ENCODE assay signal across 1 cellular context in the genomic region with DNA sequence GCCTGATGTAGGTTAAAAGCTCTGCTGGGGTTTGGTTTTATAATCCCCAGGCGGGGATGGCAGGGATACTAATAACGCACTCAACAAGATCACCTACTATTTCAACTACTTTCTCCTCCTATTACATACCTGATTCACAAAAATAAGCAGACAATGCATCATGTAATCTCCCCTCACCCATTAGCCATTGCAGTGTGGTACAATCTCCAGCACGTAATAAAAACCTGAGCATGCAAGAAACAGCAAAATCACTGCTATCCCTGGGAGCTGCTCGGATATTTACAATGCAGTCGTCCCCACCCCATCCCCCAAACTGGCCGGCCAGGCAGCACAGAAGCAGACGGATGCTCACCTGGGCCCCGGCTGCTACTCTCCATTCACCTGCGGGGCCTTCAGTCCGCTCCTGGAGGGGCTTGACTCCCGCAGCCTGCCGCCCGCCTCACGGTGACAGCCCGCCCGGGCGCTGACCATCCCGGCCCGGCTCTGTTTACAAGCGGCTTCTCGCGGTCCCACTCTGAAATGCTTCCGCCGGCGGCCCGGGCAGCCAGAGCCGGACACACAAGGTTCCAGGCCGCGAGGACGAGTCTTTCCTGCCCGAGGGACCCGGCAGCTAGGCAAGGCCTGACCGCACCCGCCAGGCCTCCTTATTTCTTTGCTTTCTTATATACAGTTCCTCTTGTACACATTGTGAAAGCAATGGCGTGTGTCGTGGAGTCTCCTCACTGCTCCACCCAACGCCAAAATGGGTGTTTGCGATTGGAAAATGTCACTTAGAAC.
TF ChIP-seq lines count a peak whose summit lies in the region.

Gene PLEKHM3, minus strand, starts transcription at position 491 of the 777 bp plus-strand sequence. CDS start 23,888 bp downstream, outside the sequence.

TF ChIP-seq in K562, 482 proteins besides CTCF, POLR2A, EP300 and RAD21 (continued from another document and continues in another):
- TF ChIP-seq ZNF408 (CRISPR knock-in tag; IDR thresholded peaks at IDR 0.05; ENCODE audit: low read depth) (no peak), HOMEZ (CRISPR knock-in tag; IDR thresholded peaks at IDR 0.05) (no peak), SRF (CRISPR knock-in tag; IDR thresholded peaks at IDR 0.05) (no peak; a peak in 1 of 4 replicates), ZNF134 (CRISPR knock-in tag; conservative IDR thresholded peaks at IDR 0.05) (no peak), SP2 (IDR thresholded peaks at IDR 0.05; ENCODE audit: extremely low read depth, low read depth, low read length, poor library complexity, severe bottlenecking) (no peak), NR0B1 (IDR thresholded peaks at IDR 0.05; ENCODE audit: partially characterized antibody) (no peak), RBM34 (IDR thresholded peaks at IDR 0.05; ENCODE audit: borderline replicate concordance, insufficient read depth, low read length) (no peak), IRF9 (tag; IDR thresholded peaks at IDR 0.05) (no peak), ETS2 (tag; IDR thresholded peaks at IDR 0.05; ENCODE audit: borderline replicate concordance, poor library complexity, severe bottlenecking) (no peak), DIDO1 (tag; IDR thresholded peaks at IDR 0.05; ENCODE audit: low read depth) (peak; percentile 86), SPI1 (IDR thresholded peaks at IDR 0.05; ENCODE audit: borderline replicate concordance, low read depth, low read length) (no peak), IFI16 (CRISPR knock-in tag; IDR thresholded peaks at IDR 0.05) (no peak), RBM17 (IDR thresholded peaks at IDR 0.05; ENCODE audit: borderline replicate concordance, low read depth, low read length) (no peak), ETV1 (tag; conservative IDR thresholded peaks at IDR 0.05; ENCODE audit: low read depth) (0 out of 2 replicates have a peak, but pooled peaks have one; percentile 33), SRSF1 (IDR thresholded peaks at IDR 0.05; ENCODE audit: low read depth, low read length) (no peak), FOXJ2 (tag; IDR thresholded peaks at IDR 0.05) (peak; percentile 68), CGGBP1 (CRISPR knock-in tag; IDR thresholded peaks at IDR 0.05) (no peak), ZNF778 (CRISPR knock-in tag; IDR thresholded peaks at IDR 0.05) (no peak), SNRNP70 (optimal IDR thresholded peaks at IDR 0.05; ENCODE audit: low read depth, low read length) (no peak), HINFP (tag; conservative IDR thresholded peaks at IDR 0.05; ENCODE audit: low read depth) (no peak), ZNF274 (IDR thresholded peaks at IDR 0.05; ENCODE audit: borderline replicate concordance, low read depth, low read length) (no peak), PURB (CRISPR knock-in tag; IDR thresholded peaks at IDR 0.05; ENCODE audit: low read depth) (no peak), SRSF9 (IDR thresholded peaks at IDR 0.05; ENCODE audit: borderline replicate concordance, low read depth, low read length) (no peak), SIX5 (IDR thresholded peaks at IDR 0.05; ENCODE audit: borderline replicate concordance in 1 of 2, insufficient read depth in 1 of 2, low read depth in 1 of 2, low read length in 2 of 2) (peak in 1 of 2 experiments; percentile 16; a peak in 1 of 4 replicates), C11orf30 (IDR thresholded peaks at IDR 0.05; ENCODE audit: low read depth) (peak; percentile 84), YBX1 (IDR thresholded peaks at IDR 0.05) (no peak), TBP (optimal IDR thresholded peaks at IDR 0.05; ENCODE audit: low read depth, low read length) (peak; percentile 86), HNRNPUL1 (IDR thresholded peaks at IDR 0.05; ENCODE audit: low read length) (no peak), BCOR (IDR thresholded peaks at IDR 0.05) (no peak), TOE1 (IDR thresholded peaks at IDR 0.05; ENCODE audit: borderline replicate concordance) (peak; percentile 65; the same call in 1 of the 2 replicates), TOE1 (CRISPR knock-in tag; IDR thresholded peaks at IDR 0.05; ENCODE audit: borderline replicate concordance, low read depth) (no peak), NFIC (IDR thresholded peaks at IDR 0.05) (peak; percentile 31; the same call in 1 of the 2 replicates), KLF16 (IDR thresholded peaks at IDR 0.05) (no peak), NELFE (IDR thresholded peaks at IDR 0.05; ENCODE audit: insufficient read depth, insufficient read length) (no peak), BRD4 (IDR thresholded peaks at IDR 0.05) (no peak), POLR2G (IDR thresholded peaks at IDR 0.05; ENCODE audit: low read depth, low read length) (peak; percentile 95), ADNP (tag; IDR thresholded peaks at IDR 0.05) (no peak), ZNF668 (CRISPR knock-in tag; IDR thresholded peaks at IDR 0.05) (no peak), POLR2AphosphoS5 (IDR thresholded peaks at IDR 0.05; ENCODE audit: control insufficient read depth, insufficient read depth, low read depth, low read length) (peak; percentile 61; the same call in 1 of the 2 replicates), HEY1 (CRISPR knock-in tag; IDR thresholded peaks at IDR 0.05; ENCODE audit: borderline replicate concordance) (no peak), STAT6 (CRISPR knock-in tag; IDR thresholded peaks at IDR 0.05) (no peak), CEBPG (CRISPR knock-in tag; IDR thresholded peaks at IDR 0.05) (no peak), CEBPG (tag; conservative IDR thresholded peaks at IDR 0.05 in 1 of 2, IDR thresholded peaks at IDR 0.05 in 1 of 2) (no peak)
- TF ChIP-seq, protein P1, sequence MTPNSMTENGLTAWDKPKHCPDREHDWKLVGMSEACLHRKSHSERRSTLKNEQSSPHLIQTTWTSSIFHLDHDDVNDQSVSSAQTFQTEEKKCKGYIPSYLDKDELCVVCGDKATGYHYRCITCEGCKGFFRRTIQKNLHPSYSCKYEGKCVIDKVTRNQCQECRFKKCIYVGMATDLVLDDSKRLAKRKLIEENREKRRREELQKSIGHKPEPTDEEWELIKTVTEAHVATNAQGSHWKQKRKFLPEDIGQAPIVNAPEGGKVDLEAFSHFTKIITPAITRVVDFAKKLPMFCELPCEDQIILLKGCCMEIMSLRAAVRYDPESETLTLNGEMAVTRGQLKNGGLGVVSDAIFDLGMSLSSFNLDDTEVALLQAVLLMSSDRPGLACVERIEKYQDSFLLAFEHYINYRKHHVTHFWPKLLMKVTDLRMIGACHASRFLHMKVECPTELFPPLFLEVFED (CRISPR knock-in tag; conservative IDR thresholded peaks at IDR 0.05): no peak
- TF ChIP-seq, protein P2, sequence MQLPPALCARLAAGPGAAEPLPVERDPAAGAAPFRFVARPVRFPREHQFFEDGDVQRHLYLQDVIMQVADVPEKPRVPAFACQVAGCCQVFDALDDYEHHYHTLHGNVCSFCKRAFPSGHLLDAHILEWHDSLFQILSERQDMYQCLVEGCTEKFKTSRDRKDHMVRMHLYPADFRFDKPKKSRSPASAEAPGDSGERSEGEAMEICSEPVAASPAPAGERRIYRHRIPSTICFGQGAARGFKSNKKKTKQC (CRISPR knock-in tag; IDR thresholded peaks at IDR 0.05): no peak
- TF ChIP-seq, protein P3, sequence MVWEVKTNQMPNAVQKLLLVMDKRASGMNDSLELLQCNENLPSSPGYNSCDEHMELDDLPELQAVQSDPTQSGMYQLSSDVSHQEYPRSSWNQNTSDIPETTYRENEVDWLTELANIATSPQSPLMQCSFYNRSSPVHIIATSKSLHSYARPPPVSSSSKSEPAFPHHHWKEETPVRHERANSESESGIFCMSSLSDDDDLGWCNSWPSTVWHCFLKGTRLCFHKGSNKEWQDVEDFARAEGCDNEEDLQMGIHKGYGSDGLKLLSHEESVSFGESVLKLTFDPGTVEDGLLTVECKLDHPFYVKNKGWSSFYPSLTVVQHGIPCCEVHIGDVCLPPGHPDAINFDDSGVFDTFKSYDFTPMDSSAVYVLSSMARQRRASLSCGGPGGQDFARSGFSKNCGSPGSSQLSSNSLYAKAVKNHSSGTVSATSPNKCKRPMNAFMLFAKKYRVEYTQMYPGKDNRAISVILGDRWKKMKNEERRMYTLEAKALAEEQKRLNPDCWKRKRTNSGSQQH (CRISPR knock-in tag; IDR thresholded peaks at IDR 0.05): no peak
- TF ChIP-seq, protein P4, sequence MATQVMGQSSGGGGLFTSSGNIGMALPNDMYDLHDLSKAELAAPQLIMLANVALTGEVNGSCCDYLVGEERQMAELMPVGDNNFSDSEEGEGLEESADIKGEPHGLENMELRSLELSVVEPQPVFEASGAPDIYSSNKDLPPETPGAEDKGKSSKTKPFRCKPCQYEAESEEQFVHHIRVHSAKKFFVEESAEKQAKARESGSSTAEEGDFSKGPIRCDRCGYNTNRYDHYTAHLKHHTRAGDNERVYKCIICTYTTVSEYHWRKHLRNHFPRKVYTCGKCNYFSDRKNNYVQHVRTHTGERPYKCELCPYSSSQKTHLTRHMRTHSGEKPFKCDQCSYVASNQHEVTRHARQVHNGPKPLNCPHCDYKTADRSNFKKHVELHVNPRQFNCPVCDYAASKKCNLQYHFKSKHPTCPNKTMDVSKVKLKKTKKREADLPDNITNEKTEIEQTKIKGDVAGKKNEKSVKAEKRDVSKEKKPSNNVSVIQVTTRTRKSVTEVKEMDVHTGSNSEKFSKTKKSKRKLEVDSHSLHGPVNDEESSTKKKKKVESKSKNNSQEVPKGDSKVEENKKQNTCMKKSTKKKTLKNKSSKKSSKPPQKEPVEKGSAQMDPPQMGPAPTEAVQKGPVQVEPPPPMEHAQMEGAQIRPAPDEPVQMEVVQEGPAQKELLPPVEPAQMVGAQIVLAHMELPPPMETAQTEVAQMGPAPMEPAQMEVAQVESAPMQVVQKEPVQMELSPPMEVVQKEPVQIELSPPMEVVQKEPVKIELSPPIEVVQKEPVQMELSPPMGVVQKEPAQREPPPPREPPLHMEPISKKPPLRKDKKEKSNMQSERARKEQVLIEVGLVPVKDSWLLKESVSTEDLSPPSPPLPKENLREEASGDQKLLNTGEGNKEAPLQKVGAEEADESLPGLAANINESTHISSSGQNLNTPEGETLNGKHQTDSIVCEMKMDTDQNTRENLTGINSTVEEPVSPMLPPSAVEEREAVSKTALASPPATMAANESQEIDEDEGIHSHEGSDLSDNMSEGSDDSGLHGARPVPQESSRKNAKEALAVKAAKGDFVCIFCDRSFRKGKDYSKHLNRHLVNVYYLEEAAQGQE (CRISPR knock-in tag; IDR thresholded peaks at IDR 0.05; ENCODE audit: low read depth): no peak
